In genomic region chr15:34216527-34217270, GRCh38 we compare ENCODE assay signal across 28 cellular contexts.
"Had no signal": no experiment of that assay in that cellular context is flagged by ENCODE, and none has a peak within 500 bp of the region (broad histone marks: within the 10 kb centered on the region; RNA-seq: fewer than 3 reads in every experiment).

No MANE protein-coding gene starts in this region.

- H3K4me3 Mint-ChIP-seq: activated CD8-positive, alpha-beta memory T cell treated with anti-CD3 and anti-CD28 coated beads, Interleukin-2, amount 10 ng/mL, durations not matched to agents 7 days and 5 days; activated CD8-positive, alpha-beta T cell treated with anti-CD3 and anti-CD28 coated beads, Interleukin-2, amount 10 ng/mL, durations not matched to agents 7 days and 5 days; activated naive CD4-positive, alpha-beta T cell treated with anti-CD3 and anti-CD28 coated beads for 36 hours; activated naive CD8-positive, alpha-beta T cell; activated T-cell treated with anti-CD3 and anti-CD28 coated beads, Interleukin-2, amount 50 U/mL, for 24 hours; activated T-helper 1 cell treated with anti-CD3 and anti-CD28 coated beads, Interleukin-12 subunit alpha, Interleukin-12 subunit beta, Interleukin-2, Interleukin-4 antibody, amounts not matched to agents 30 ng/mL and 10 ng/mL and 1 ng/mL, durations not matched to agents 14 hours and 24 hours and 36 hours; brain; central memory CD8-positive, alpha-beta T cell had no signal

- H3K27me3 Mint-ChIP-seq: activated naive CD8-positive, alpha-beta T cell; activated T-cell treated with anti-CD3 and anti-CD28 coated beads, Interleukin-2, amount 50 U/mL, for 24 hours; central memory CD8-positive, alpha-beta T cell had no signal

- H3K9me3 ChIP-seq: SJCRH30, SK-N-SH had no signal

- H3K36me3 ChIP-seq: SJCRH30 had no signal

- H3K9me2 ChIP-seq: SK-N-SH had no signal

- H3K4me1 Mint-ChIP-seq: activated CD8-positive, alpha-beta memory T cell treated with anti-CD3 and anti-CD28 coated beads, Interleukin-2, amount 10 ng/mL, durations not matched to agents 7 days and 5 days; brain; central memory CD8-positive, alpha-beta T cell had no signal

- H3K4me3 ChIP-seq: SJCRH30 had no signal

- H3K27ac Mint-ChIP-seq: activated CD8-positive, alpha-beta memory T cell treated with anti-CD3 and anti-CD28 coated beads, Interleukin-2, amount 10 ng/mL, durations not matched to agents 7 days and 5 days; activated CD8-positive, alpha-beta T cell treated with anti-CD3 and anti-CD28 coated beads, Interleukin-2, amount 10 ng/mL, durations not matched to agents 7 days and 5 days; activated naive CD4-positive, alpha-beta T cell treated with anti-CD3 and anti-CD28 coated beads for 36 hours; activated naive CD8-positive, alpha-beta T cell; activated T-cell treated with anti-CD3 and anti-CD28 coated beads, Interleukin-2, amount 50 U/mL, for 24 hours; activated T-helper 1 cell treated with anti-CD3 and anti-CD28 coated beads, Interleukin-12 subunit alpha, Interleukin-12 subunit beta, Interleukin-2, Interleukin-4 antibody, amounts not matched to agents 30 ng/mL and 10 ng/mL and 1 ng/mL, durations not matched to agents 14 hours and 24 hours and 36 hours; brain had no signal

- DNase-seq: activated CD4-positive, alpha-beta T cell treated with anti-CD3 and anti-CD28 coated beads for 4 hours; activated CD4-positive, alpha-beta T cell treated with anti-CD3 and anti-CD28 coated beads, Interleukin-2, amount 50 U/mL, for 4 hours; activated CD8-positive, alpha-beta memory T cell treated with anti-CD3 and anti-CD28 coated beads, Interleukin-2, amount 10 ng/mL, durations not matched to agents 7 days and 5 days; activated CD8-positive, alpha-beta T cell treated with anti-CD3 and anti-CD28 coated beads, Interleukin-2, amount 10 ng/mL, durations not matched to agents 7 days and 5 days; activated effector memory CD4-positive, alpha-beta T cell treated with anti-CD3 and anti-CD28 coated beads, Interleukin-2, amount 50 U/mL, for 16 hours; activated naive CD4-positive, alpha-beta T cell treated with anti-CD3 and anti-CD28 coated beads for 36 hours; activated T-cell treated with anti-CD3 and anti-CD28 coated beads, Interleukin-2, amount 50 U/mL, for 24 hours; amygdala; KG1; NCI-H1092; NCI-H1417; NCI-H1694; NCI-H2029; NCI-H2107; NCI-H2171 treated with DMSO at 0.1 percent for 48 hours; NCI-H526; NCI-H774; Right ventricle myocardium superior; RPMI8226; SJCRH30; SK-N-SH; T-helper 1 cell had no signal

- H3K9me3 Mint-ChIP-seq: activated naive CD4-positive, alpha-beta T cell treated with anti-CD3 and anti-CD28 coated beads for 36 hours; activated T-cell treated with anti-CD3 and anti-CD28 coated beads, Interleukin-2, amount 50 U/mL, for 24 hours; activated T-helper 1 cell treated with anti-CD3 and anti-CD28 coated beads, Interleukin-12 subunit alpha, Interleukin-12 subunit beta, Interleukin-2, Interleukin-4 antibody, amounts not matched to agents 30 ng/mL and 10 ng/mL and 1 ng/mL, durations not matched to agents 14 hours and 24 hours and 36 hours; brain; central memory CD8-positive, alpha-beta T cell had no signal

- FAIRE-seq: colon had no signal

- H3K36me3 Mint-ChIP-seq: activated CD8-positive, alpha-beta memory T cell treated with anti-CD3 and anti-CD28 coated beads, Interleukin-2, amount 10 ng/mL, durations not matched to agents 7 days and 5 days; activated naive CD8-positive, alpha-beta T cell; brain had no signal

- H3K4me1 ChIP-seq: SJCRH30 had no signal

- ATAC-seq: activated CD4-positive, CD25-positive, alpha-beta regulatory T cell treated with anti-CD3 and anti-CD28 coated beads, Interleukin-2, amount 50 U/mL, for 24 hours; activated CD8-positive, alpha-beta memory T cell treated with anti-CD3 and anti-CD28 coated beads, Interleukin-2, amount 10 ng/mL, durations not matched to agents 7 days and 5 days; activated CD8-positive, alpha-beta T cell treated with anti-CD3 and anti-CD28 coated beads, Interleukin-2, amount 10 ng/mL, durations not matched to agents 7 days and 5 days had no signal

- H3K27ac ChIP-seq: SJCRH30 had no signal
